27 cellular contexts compared by ENCODE assay signal in the genomic region with DNA sequence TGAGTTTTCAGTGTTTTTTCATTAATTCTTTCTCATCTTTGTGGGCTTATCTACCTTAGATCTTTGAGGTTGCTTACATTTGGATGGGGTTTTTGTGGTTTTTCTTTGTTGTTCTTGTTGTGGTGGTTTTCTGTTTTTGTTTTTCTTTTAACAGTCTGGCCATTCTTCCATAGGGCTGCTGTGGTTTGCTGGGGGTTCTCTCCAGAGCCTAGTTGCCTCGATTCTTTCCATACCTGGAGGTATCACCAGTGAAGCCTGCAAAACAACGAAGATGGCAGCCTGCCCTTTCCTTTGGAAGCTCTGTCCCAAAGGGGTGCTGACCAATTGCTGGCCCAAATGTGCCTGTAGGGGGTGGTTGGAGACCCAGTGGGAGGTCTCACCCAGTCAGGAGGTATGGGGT.
"Had no signal": no experiment of that assay in that cellular context is flagged by ENCODE, and none has a peak within 500 bp of the region (broad histone marks: within the 10 kb centered on the region; RNA-seq: fewer than 3 reads in every experiment).

No MANE protein-coding gene starts in this region.

- H3K36me3 ChIP-seq: left ventricle myocardium inferior, neural progenitor cell, neutrophil, right atrium auricular region, right lobe of liver, tibial nerve, uterus had no signal

- H3K9ac ChIP-seq: neural progenitor cell had no signal

- H3K27me3 ChIP-seq: neural progenitor cell, neutrophil, right atrium auricular region, right lobe of liver, tibial nerve, uterus had no signal

- H3K27ac ChIP-seq: left ventricle myocardium inferior, neural progenitor cell, neutrophil, right atrium auricular region, right lobe of liver, tibial nerve, uterus had no signal

- H2AFZ ChIP-seq: neural progenitor cell had no signal

- H3K4me3 Mint-ChIP-seq: immature natural killer cell; mesothelial cell of epicardium; naive B cell; natural killer cell; nephron progenitor cell; neural progenitor cell; stimulated activated memory B cell treated with anti-CD40 and anti-IgM and Interleukin-4, amounts not matched to agents 10 μg/mL and 1 μg/mL and 100 μg/mL, for 72 hours; stimulated activated naive CD8-positive, alpha-beta T cell treated with anti-CD3 and anti-CD28 coated beads, Interleukin-15, amount 100 ng/mL, for 72 hours; type B pancreatic cell had no signal

- H3K36me3 Mint-ChIP-seq: neural progenitor cell; stimulated activated memory B cell treated with anti-CD40 and anti-IgM and Interleukin-4, amounts not matched to agents 10 μg/mL and 1 μg/mL and 100 μg/mL, for 72 hours; type B pancreatic cell had no signal

- H3K4me1 Mint-ChIP-seq: mesothelial cell of epicardium; naive B cell; nephron progenitor cell; neural progenitor cell; stimulated activated memory B cell treated with anti-CD40 and anti-IgM and Interleukin-4, amounts not matched to agents 10 μg/mL and 1 μg/mL and 100 μg/mL, for 72 hours; stimulated activated naive CD8-positive, alpha-beta T cell treated with anti-CD3 and anti-CD28 coated beads, Interleukin-15, amount 100 ng/mL, for 72 hours had no signal

- H3K4me2 ChIP-seq: neural progenitor cell, smooth muscle cell had no signal

- DNase-seq: immature natural killer cell; kidney; left colon; left ventricle myocardium inferior; mesendoderm; naive B cell; natural killer cell; nephron progenitor cell; occipital lobe; right lobe of liver; stimulated activated CD4-positive, alpha-beta T cell treated with anti-CD3 and anti-CD28 coated beads, Interleukin-1b, Interleukin-23, amount 100 ng/mL, for 48 hours; stimulated activated CD4-positive, alpha-beta T cell treated with anti-CD3 and anti-CD28 coated beads, Interleukin-2, amount 100 ng/mL, for 48 hours; stimulated activated CD4-positive, alpha-beta T cell treated with anti-CD3 and anti-CD28 coated beads, Interleukin-4, amount 100 ng/mL, for 4 hours; stimulated activated CD8-positive, alpha-beta memory T cell treated with anti-CD3 and anti-CD28 coated beads, Interleukin-4, amount 100 ng/mL, for 48 hours; stimulated activated naive CD4-positive, alpha-beta T cell treated with Interleukin-2 at 50 U/mL for 16 hours; stimulated activated naive CD8-positive, alpha-beta T cell treated with anti-CD3 and anti-CD28 coated beads, Interleukin-15, amount 100 ng/mL, for 72 hours; substantia nigra; uterus had no signal

- H3K9me3 Mint-ChIP-seq: stimulated activated memory B cell treated with anti-CD40 and anti-IgM and Interleukin-4, amounts not matched to agents 10 μg/mL and 1 μg/mL and 100 μg/mL, for 72 hours had no signal

- H3K27ac Mint-ChIP-seq: immature natural killer cell; mesothelial cell of epicardium; naive B cell; natural killer cell; nephron progenitor cell; neural progenitor cell; progenitor cell of endocrine pancreas; stimulated activated memory B cell treated with anti-CD40 and anti-IgM and Interleukin-4, amounts not matched to agents 10 μg/mL and 1 μg/mL and 100 μg/mL, for 72 hours; stimulated activated naive CD8-positive, alpha-beta T cell treated with anti-CD3 and anti-CD28 coated beads, Interleukin-15, amount 100 ng/mL, for 72 hours; type B pancreatic cell had no signal

- H3K4me1 ChIP-seq: left ventricle myocardium inferior, right atrium auricular region, right lobe of liver, tibial nerve, uterus had no signal

- H3K27me3 Mint-ChIP-seq: stimulated activated memory B cell treated with anti-CD40 and anti-IgM and Interleukin-4, amounts not matched to agents 10 μg/mL and 1 μg/mL and 100 μg/mL, for 72 hours; type B pancreatic cell had no signal

- ATAC-seq: left colon; natural killer cell; right lobe of liver; stimulated activated memory B cell treated with anti-CD40 and anti-IgM and Interleukin-4, amounts not matched to agents 10 μg/mL and 1 μg/mL and 100 μg/mL, for 72 hours; stimulated activated naive CD8-positive, alpha-beta T cell treated with anti-CD3 and anti-CD28 coated beads, Interleukin-15, amount 100 ng/mL, for 72 hours had no signal

- H3K4me3 ChIP-seq: left ventricle myocardium inferior, neural progenitor cell, right atrium auricular region, right lobe of liver, smooth muscle cell, tibial nerve, uterus had no signal
